8 cellular contexts compared by ENCODE assay signal in genomic region chr14:96362965-96363750, GRCh38. TPM values are rescaled to one million over a fixed set of nuclear protein-coding genes. Genes with fewer than 3 reads are reported as not detected.
DNase-seq lines count a peak whose midpoint lies in the region; ATAC-seq and TF ChIP-seq lines count a peak whose summit lies in the region.

ATG2B (minus strand) TSS chr14:96363341; CDS start chr14:96362976, 365 bp downstream.
GSKIP (plus strand) TSS chr14:96363526; CDS start chr14:96382248, 18,722 bp downstream.

- peaks cover 80% of the 10 kb centered on the region for H4K20me1 ChIP-seq in BLaER1

- H3K27ac ChIP-seq in BLaER1 (peak within 1 kb of the TSS; percentile 81), left lung (peak within 1 kb of the TSS; percentile 92 to 93)

- peaks cover 31% of the 10 kb centered on the region for H3K4me1 ChIP-seq in BLaER1
- peaks cover 14 to 55% of the 10 kb centered on the region in 2 donors for H3K4me1 ChIP-seq in left lung

- H3K4me3 ChIP-seq in BLaER1: peak within 1 kb of the TSS; percentile 75
- H3K4me3 ChIP-seq in left lung: peak within 1 kb of the TSS; percentile 79 to 90

- peak within 1 kb of the TSS; percentile 92 for H3K4me2 ChIP-seq in BLaER1

- H3K9ac ChIP-seq in BLaER1: peak within 1 kb of the TSS; percentile 83

- peak; percentile 66 for ATAC-seq in GM19328 (IDR thresholded peaks at IDR 0.05; ENCODE audit: unreplicated experiment)
- ATAC-seq in HG03469 (IDR thresholded peaks at IDR 0.05; ENCODE audit: unreplicated experiment): peak; percentile 60
- peak; percentile 94 for ATAC-seq in left lung

- no peak for TF ChIP-seq CTCF in left lung (IDR thresholded peaks at IDR 0.05)

- H3K27me3 ChIP-seq in BLaER1 (no peaks in the 10 kb centered on the region), left lung (no peaks in the 10 kb centered on the region)

- H3K9me3 ChIP-seq in BLaER1: no peaks in the 10 kb centered on the region
- H3K9me3 ChIP-seq in left lung: no peaks in the 10 kb centered on the region

- DNase-seq in NCI-H748 (lab: John Stamatoyannopoulos, UW; ENCODE audit: unreplicated experiment): peak; percentile 98
- peak; percentile 98 for DNase-seq in activated CD4-positive, alpha-beta T cell treated with anti-CD3 and anti-CD28 coated beads, Interleukin-2, amount 50 U/mL, for 1 hour
- DNase-seq in dedifferentiated amniotic fluid mesenchymal stem cell (ENCODE audit: extremely low spot score): peak; percentile 86
- DNase-seq in left lung: peak; percentile 96 to 99
- peak; percentile 96 for DNase-seq in stimulated activated CD4-positive, alpha-beta T cell treated with anti-CD3 and anti-CD28 coated beads, Interleukin-2, amount 100 ng/mL, for 4 hours (ENCODE audit: low read depth)

- H3K36me3 ChIP-seq in BLaER1: peaks cover under 1% of the 10 kb centered on the region; the same call in 1 of the 2 replicates
- H3K36me3 ChIP-seq in left lung: no peaks in the 10 kb centered on the region

- intact Hi-C loops in left lung (cut with DNase I): no loop called here

RNA-seq across cellular contexts. Expression of gene ATG2B, which starts in this region (rescaled TPM):
- total RNA-seq in left lung: 10 to 100 TPM; 19.5 to 21.1 TPM

RNA-seq across cellular contexts. Expression of gene GSKIP, which starts in this region (rescaled TPM):
- total RNA-seq in left lung: 10 to 100 TPM; 19.6 to 22.2 TPM

Comparison
In these comparisons a context has a peak if more than half of its experiments do, and no peak if none do; other contexts are left out.
1. Peak in every context shown above with its lines: DNase-seq, ATAC-seq, H3K4me3 ChIP-seq and H3K27ac ChIP-seq.